In genomic region chr6:158049055-158050028, GRCh38 we compare ENCODE assay signal across 23 cellular contexts.
DNase-seq lines count a peak whose midpoint lies in the region; ATAC-seq and TF ChIP-seq lines count a peak whose summit lies in the region.
"Had no signal": no experiment of that assay in that cellular context is flagged by ENCODE, and none has a peak within 500 bp of the region (broad histone marks: within the 10 kb centered on the region; RNA-seq: fewer than 3 reads in every experiment).

No MANE protein-coding gene starts in this region.

- no peaks in the 10 kb centered on the region for H3K36me3 ChIP-seq in mucosa of descending colon (ENCODE audit: low read depth)
- H3K36me3 ChIP-seq: pancreas, thoracic aorta had no signal

- ATAC-seq in mucosa of descending colon = no peak
- ATAC-seq: GM12878, left lobe of liver, pancreas had no signal

- no peak overlapping the region for H3K4me3 ChIP-seq in mucosa of descending colon
- H3K4me3 ChIP-seq: GM12878, pancreas, skin epidermis, thoracic aorta had no signal

- TF ChIP-seq CTCF in mucosa of descending colon (IDR thresholded peaks at IDR 0.05) = no peak

- no peaks in the 10 kb centered on the region for H3K9me3 ChIP-seq in mucosa of descending colon
- H3K9me3 ChIP-seq: pancreas, thoracic aorta had no signal

- intact Hi-C loops in mucosa of descending colon (cut with DNase I, micrococcal nuclease) = no loop called here

- peaks cover 3% of the 10 kb centered on the region for H3K4me1 ChIP-seq in mucosa of descending colon (ENCODE audit: low read depth)
- H3K4me1 ChIP-seq: pancreas had no signal

- DNase-seq in NCI-H146 (lab: John Stamatoyannopoulos, UW) (peak; percentile 54), NCI-H146 treated with DMSO at 0.1 percent for 48 hours (lab: John Stamatoyannopoulos, UW; ENCODE audit: unreplicated experiment) (no peak), HUDEP-2 (lab: John Stamatoyannopoulos, UW; ENCODE audit: unreplicated experiment in 76 of 76) (peak in 67 of 76 experiments; percentile 17 to 74 (median 53)), ecto neural progenitor cell (ENCODE audit: low spot score) (peak; percentile 50), mucosa of descending colon (peak in 2 of 3 donors; percentile 21 to 37), NCI-H1930 (lab: John Stamatoyannopoulos, UW) (no peak), ureter (ENCODE audit: low spot score) (no peak)
- DNase-seq in stimulated activated CD4-positive, alpha-beta T cell treated with anti-CD3 and anti-CD28 coated beads, Interleukin-4, amount 100 ng/mL, for 24 hours = no peak
- DNase-seq: activated CD4-positive, CD25-positive, alpha-beta regulatory T cell; activated naive CD4-positive, alpha-beta T cell; foreskin melanocyte; GDM1; GOT3; Kasumi-1; NCI-H1105; stimulated activated CD4-positive, alpha-beta T cell treated with anti-CD3 and anti-CD28 coated beads, Interleukin-4, amount 100 ng/mL, for 4 hours; stimulated activated CD8-positive, alpha-beta memory T cell treated with anti-CD3 and anti-CD28 coated beads, Interleukin-4, amount 100 ng/mL, for 48 hours; T-helper 1 cell had no signal

Comparison
In these comparisons a context has a peak if more than half of its experiments do, and no peak if none do; other contexts are left out.
1. DNase-seq: peak in NCI-H146 (single experiment), HUDEP-2 (67 of 76), ecto neural progenitor cell (single experiment) and mucosa of descending colon (2 of 3); none in NCI-H146 treated with DMSO at 0.1 percent for 48 hours (single experiment), NCI-H1930 (0 of 2), stimulated activated CD4-positive, alpha-beta T cell treated with anti-CD3 and anti-CD28 coated beads, Interleukin-4, amount 100 ng/mL, for 24 hours (single experiment) and ureter (single experiment).